1 cellular context compared by ENCODE assay signal in the genomic region with DNA sequence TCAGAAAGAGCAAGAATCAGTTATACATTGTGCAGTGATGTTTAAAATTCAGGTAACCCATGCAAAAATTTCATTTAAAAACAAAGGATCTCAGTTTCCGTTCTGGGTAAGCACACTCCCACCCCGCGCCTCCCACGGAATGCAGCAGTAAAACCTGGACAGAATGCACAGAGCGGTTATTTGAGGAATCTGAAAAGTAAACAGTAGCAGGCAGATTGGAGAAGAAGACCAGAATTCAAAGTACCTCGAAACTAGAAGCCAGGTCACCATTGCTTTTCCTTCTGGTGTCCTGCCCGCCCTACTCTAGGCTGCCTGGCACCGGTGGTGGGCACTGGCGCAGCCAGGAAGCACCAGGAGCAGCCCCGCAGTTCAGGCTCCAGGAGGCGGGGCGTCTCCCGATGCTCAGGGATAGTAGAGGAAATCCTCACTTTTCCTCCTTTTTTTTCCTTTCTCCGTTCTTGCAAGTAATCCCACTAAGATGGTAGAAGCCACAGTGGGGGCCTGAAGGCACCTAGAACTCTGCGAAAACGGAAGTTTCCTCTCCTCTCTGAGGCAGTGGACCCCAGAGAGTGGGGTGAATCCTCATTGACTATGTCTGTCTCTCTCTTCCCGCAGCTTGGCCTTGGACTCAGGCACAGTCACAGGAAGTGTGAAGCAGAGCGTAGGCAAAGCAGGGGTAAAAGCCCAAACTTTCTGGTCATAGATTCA.
TF ChIP-seq lines count a peak whose summit lies in the region.

No MANE protein-coding gene starts in this region.

TF ChIP-seq in GM23338, 12 proteins besides CTCF, POLR2A, EP300 and RAD21 (continued from another document):
- TF ChIP-seq, protein P1, sequence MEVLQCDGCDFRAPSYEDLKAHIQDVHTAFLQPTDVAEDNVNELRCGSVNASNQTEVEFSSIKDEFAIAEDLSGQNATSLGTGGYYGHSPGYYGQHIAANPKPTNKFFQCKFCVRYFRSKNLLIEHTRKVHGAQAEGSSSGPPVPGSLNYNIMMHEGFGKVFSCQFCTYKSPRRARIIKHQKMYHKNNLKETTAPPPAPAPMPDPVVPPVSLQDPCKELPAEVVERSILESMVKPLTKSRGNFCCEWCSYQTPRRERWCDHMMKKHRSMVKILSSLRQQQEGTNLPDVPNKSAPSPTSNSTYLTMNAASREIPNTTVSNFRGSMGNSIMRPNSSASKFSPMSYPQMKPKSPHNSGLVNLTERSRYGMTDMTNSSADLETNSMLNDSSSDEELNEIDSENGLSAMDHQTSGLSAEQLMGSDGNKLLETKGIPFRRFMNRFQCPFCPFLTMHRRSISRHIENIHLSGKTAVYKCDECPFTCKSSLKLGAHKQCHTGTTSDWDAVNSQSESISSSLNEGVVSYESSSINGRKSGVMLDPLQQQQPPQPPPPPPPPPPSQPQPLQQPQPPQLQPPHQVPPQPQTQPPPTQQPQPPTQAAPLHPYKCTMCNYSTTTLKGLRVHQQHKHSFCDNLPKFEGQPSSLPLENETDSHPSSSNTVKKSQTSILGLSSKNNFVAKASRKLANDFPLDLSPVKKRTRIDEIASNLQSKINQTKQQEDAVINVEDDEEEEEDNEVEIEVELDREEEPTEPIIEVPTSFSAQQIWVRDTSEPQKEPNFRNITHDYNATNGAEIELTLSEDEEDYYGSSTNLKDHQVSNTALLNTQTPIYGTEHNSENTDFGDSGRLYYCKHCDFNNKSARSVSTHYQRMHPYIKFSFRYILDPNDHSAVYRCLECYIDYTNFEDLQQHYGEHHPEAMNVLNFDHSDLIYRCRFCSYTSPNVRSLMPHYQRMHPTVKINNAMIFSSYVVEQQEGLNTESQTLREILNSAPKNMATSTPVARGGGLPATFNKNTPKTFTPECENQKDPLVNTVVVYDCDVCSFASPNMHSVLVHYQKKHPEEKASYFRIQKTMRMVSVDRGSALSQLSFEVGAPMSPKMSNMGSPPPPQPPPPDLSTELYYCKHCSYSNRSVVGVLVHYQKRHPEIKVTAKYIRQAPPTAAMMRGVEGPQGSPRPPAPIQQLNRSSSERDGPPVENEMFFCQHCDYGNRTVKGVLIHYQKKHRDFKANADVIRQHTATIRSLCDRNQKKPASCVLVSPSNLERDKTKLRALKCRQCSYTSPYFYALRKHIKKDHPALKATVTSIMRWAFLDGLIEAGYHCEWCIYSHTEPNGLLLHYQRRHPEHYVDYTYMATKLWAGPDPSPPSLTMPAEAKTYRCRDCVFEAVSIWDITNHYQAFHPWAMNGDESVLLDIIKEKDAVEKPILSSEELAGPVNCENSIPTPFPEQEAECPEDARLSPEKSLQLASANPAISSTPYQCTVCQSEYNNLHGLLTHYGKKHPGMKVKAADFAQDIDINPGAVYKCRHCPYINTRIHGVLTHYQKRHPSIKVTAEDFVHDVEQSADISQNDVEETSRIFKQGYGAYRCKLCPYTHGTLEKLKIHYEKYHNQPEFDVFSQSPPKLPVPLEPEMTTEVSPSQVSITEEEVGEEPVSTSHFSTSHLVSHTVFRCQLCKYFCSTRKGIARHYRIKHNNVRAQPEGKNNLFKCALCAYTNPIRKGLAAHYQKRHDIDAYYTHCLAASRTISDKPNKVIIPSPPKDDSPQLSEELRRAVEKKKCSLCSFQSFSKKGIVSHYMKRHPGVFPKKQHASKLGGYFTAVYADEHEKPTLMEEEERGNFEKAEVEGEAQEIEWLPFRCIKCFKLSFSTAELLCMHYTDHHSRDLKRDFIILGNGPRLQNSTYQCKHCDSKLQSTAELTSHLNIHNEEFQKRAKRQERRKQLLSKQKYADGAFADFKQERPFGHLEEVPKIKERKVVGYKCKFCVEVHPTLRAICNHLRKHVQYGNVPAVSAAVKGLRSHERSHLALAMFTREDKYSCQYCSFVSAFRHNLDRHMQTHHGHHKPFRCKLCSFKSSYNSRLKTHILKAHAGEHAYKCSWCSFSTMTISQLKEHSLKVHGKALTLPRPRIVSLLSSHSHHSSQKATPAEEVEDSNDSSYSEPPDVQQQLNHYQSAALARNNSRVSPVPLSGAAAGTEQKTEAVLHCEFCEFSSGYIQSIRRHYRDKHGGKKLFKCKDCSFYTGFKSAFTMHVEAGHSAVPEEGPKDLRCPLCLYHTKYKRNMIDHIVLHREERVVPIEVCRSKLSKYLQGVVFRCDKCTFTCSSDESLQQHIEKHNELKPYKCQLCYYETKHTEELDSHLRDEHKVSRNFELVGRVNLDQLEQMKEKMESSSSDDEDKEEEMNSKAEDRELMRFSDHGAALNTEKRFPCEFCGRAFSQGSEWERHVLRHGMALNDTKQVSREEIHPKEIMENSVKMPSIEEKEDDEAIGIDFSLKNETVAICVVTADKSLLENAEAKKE (CRISPR knock-in tag; IDR thresholded peaks at IDR 0.05): no peak
- TF ChIP-seq ZNF114 (CRISPR knock-in tag; IDR thresholded peaks at IDR 0.05): no peak
- no peak for TF ChIP-seq STAT1 (IDR thresholded peaks at IDR 0.05; ENCODE audit: unreplicated experiment)
- TF ChIP-seq NANOG (IDR thresholded peaks at IDR 0.05; ENCODE audit: borderline replicate concordance): no peak
- TF ChIP-seq JUNB (IDR thresholded peaks at IDR 0.05; ENCODE audit: unreplicated experiment): no peak
- no peak for TF ChIP-seq POLR2AphosphoS5 (IDR thresholded peaks at IDR 0.05; ENCODE audit: low read depth)
- TF ChIP-seq, protein P2, sequence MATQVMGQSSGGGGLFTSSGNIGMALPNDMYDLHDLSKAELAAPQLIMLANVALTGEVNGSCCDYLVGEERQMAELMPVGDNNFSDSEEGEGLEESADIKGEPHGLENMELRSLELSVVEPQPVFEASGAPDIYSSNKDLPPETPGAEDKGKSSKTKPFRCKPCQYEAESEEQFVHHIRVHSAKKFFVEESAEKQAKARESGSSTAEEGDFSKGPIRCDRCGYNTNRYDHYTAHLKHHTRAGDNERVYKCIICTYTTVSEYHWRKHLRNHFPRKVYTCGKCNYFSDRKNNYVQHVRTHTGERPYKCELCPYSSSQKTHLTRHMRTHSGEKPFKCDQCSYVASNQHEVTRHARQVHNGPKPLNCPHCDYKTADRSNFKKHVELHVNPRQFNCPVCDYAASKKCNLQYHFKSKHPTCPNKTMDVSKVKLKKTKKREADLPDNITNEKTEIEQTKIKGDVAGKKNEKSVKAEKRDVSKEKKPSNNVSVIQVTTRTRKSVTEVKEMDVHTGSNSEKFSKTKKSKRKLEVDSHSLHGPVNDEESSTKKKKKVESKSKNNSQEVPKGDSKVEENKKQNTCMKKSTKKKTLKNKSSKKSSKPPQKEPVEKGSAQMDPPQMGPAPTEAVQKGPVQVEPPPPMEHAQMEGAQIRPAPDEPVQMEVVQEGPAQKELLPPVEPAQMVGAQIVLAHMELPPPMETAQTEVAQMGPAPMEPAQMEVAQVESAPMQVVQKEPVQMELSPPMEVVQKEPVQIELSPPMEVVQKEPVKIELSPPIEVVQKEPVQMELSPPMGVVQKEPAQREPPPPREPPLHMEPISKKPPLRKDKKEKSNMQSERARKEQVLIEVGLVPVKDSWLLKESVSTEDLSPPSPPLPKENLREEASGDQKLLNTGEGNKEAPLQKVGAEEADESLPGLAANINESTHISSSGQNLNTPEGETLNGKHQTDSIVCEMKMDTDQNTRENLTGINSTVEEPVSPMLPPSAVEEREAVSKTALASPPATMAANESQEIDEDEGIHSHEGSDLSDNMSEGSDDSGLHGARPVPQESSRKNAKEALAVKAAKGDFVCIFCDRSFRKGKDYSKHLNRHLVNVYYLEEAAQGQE (IDR thresholded peaks at IDR 0.05; ENCODE audit: unreplicated experiment): no peak
